Comparison of ENCODE assay signal across 21 cellular contexts in the genomic region with DNA sequence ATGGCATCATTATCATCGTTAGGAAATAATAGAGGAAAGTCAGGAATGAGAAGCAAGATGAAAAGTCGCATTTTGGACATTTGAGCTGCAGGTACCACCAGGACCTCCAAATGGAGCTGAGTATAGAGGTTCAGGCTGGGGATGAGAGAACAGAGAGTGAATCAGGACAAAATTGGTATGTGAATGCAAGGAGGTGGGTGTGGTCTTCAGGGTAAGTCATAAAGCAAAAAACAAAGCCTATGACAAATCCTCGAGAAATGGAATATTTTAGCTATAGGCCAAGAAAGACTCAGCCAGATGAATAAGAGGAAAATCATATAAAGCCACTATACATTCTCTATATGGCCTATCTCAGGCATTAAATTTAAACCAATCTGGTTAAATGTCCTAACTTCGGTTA.
"Had no signal": no experiment of that assay in that cellular context is flagged by ENCODE, and none has a peak within 500 bp of the region (broad histone marks: within the 10 kb centered on the region; RNA-seq: fewer than 3 reads in every experiment).

No MANE protein-coding gene starts in this region.

- H3K27me3 Mint-ChIP-seq: dendritic cell treated with granulocyte-macrophage colony-stimulating factor and Interleukin-4, amounts not matched to agents 40 ng/mL and 50 ng/mL, for 4 days; naive thymus-derived CD4-positive, alpha-beta T cell; stimulated activated naive B cell treated with anti-CD40 and anti-IgM and Interleukin-4, amounts not matched to agents 10 μg/mL and 1 μg/mL and 100 μg/mL, for 72 hours had no signal

- H3K4me3 ChIP-seq: heart right ventricle, psoas muscle, skin epidermis, stomach, thoracic aorta, transverse colon had no signal

- H3K4me3 Mint-ChIP-seq: dendritic cell treated with granulocyte-macrophage colony-stimulating factor and Interleukin-4, amounts not matched to agents 40 ng/mL and 50 ng/mL, for 4 days; naive thymus-derived CD4-positive, alpha-beta T cell; stimulated activated naive B cell treated with anti-CD40 and anti-IgM and Interleukin-4, amounts not matched to agents 10 μg/mL and 1 μg/mL and 100 μg/mL, for 72 hours had no signal

- H3K36me3 ChIP-seq: heart right ventricle, neutrophil, stomach, thoracic aorta, transverse colon had no signal

- DNase-seq: erythroblast; heart right ventricle; hypothalamus; kidney glomerular epithelial cell; mammary epithelial cell; naive thymus-derived CD4-positive, alpha-beta T cell; psoas muscle; retina; stimulated activated CD4-positive, alpha-beta T cell treated with anti-CD3 and anti-CD28 coated beads, Interleukin-2, amount 100 ng/mL, for 24 hours; stimulated activated CD4-positive, alpha-beta T cell treated with anti-CD3 and anti-CD28 coated beads, Interleukin-4, amount 100 ng/mL, for 4 hours; stimulated activated naive B cell treated with anti-CD40 and anti-IgM and Interleukin-4, amounts not matched to agents 10 μg/mL and 1 μg/mL and 100 μg/mL, for 72 hours; stomach; substantia nigra; transverse colon had no signal

- H3K4me1 Mint-ChIP-seq: naive thymus-derived CD4-positive, alpha-beta T cell; stimulated activated naive B cell treated with anti-CD40 and anti-IgM and Interleukin-4, amounts not matched to agents 10 μg/mL and 1 μg/mL and 100 μg/mL, for 72 hours had no signal

- FAIRE-seq: colon, frontal cortex, islet of Langerhans had no signal

- H3K27ac ChIP-seq: heart right ventricle, neutrophil, psoas muscle, skin epidermis, stomach, thoracic aorta, transverse colon had no signal

- H3K27me3 ChIP-seq: heart right ventricle, neutrophil, stomach, transverse colon had no signal

- H3K36me3 Mint-ChIP-seq: stimulated activated naive B cell treated with anti-CD40 and anti-IgM and Interleukin-4, amounts not matched to agents 10 μg/mL and 1 μg/mL and 100 μg/mL, for 72 hours had no signal

- H3K9me3 ChIP-seq: heart right ventricle, neutrophil, psoas muscle, stomach, thoracic aorta, transverse colon had no signal

- H3K4me1 ChIP-seq: heart right ventricle, psoas muscle, stomach, transverse colon had no signal

- H3K27ac Mint-ChIP-seq: dendritic cell treated with granulocyte-macrophage colony-stimulating factor and Interleukin-4, amounts not matched to agents 40 ng/mL and 50 ng/mL, for 4 days; naive thymus-derived CD4-positive, alpha-beta T cell; stimulated activated naive B cell treated with anti-CD40 and anti-IgM and Interleukin-4, amounts not matched to agents 10 μg/mL and 1 μg/mL and 100 μg/mL, for 72 hours had no signal
